In genomic region chr1:67682659-67683197, GRCh38 we compare ENCODE assay signal across 12 cellular contexts. TPM values are rescaled to one million over a fixed set of nuclear protein-coding genes. Genes with fewer than 3 reads are reported as not detected.
A peak's percentile ranks its signal among the peaks of the same experiment; 100 is the strongest.
DNase-seq lines count a peak whose midpoint lies in the region; ATAC-seq and TF ChIP-seq lines count a peak whose summit lies in the region.
"Had no signal": no experiment of that assay in that cellular context is flagged by ENCODE, and none has a peak within 500 bp of the region (broad histone marks: within the 10 kb centered on the region; RNA-seq: fewer than 3 reads in every experiment).

No MANE protein-coding gene starts in this region.

- H3K27ac ChIP-seq in liver (ENCODE audit: low read depth in 1 of 2, low read length in 2 of 2), result peak overlapping the region; percentile 88 to 90

- ATAC-seq in HG03196 (IDR thresholded peaks at IDR 0.05; ENCODE audit: unreplicated experiment), result no peak

- 72% methylated on average over 3 of the region's 3 CpGs for WGBS in liver

- H3K36me3 Mint-ChIP-seq in activated naive CD4-positive, alpha-beta T cell treated with anti-CD3 and anti-CD28 coated beads for 36 hours (ENCODE audit: low read depth), result peaks cover 14% of the 10 kb centered on the region

- H3K9me3 Mint-ChIP-seq in activated naive CD4-positive, alpha-beta T cell treated with anti-CD3 and anti-CD28 coated beads for 36 hours, result no peaks in the 10 kb centered on the region

- peaks cover 0 to 4% (median under 1%) of the 10 kb centered on the region in 4 donors for H3K36me3 ChIP-seq in liver (ENCODE audit: control insufficient read depth in 4 of 4, insufficient read depth in 3 of 4, low read depth in 1 of 4, low read length in 3 of 4)

- H3K4me3 ChIP-seq in astrocyte of the cerebellum (ENCODE audit: low read depth, low read length), result no peak overlapping the region
- H3K4me3 ChIP-seq in liver (ENCODE audit: low read depth in 1 of 3, low read length in 3 of 3), result no peak overlapping the region
- H3K4me3 ChIP-seq: lung had no signal

- no peaks in the 10 kb centered on the region for H3K27me3 Mint-ChIP-seq in activated naive CD4-positive, alpha-beta T cell treated with anti-CD3 and anti-CD28 coated beads for 36 hours (ENCODE audit: low read depth)

- no peak overlapping the region for H3K9ac ChIP-seq in liver (ENCODE audit: low read depth in 1 of 2, low read length in 2 of 2)

- H3K9me3 ChIP-seq in liver (ENCODE audit: control insufficient read depth in 4 of 4, low read length in 3 of 4), result no peaks in the 10 kb centered on the region

- H3K27me3 ChIP-seq in liver (ENCODE audit: control insufficient read depth in 4 of 4, insufficient read depth in 4 of 4, low read length in 3 of 4), result no peaks in the 10 kb centered on the region

- no peak overlapping the region for H3K27ac Mint-ChIP-seq in activated naive CD4-positive, alpha-beta T cell treated with anti-CD3 and anti-CD28 coated beads for 36 hours

- intact Hi-C loops in activated naive CD4-positive, alpha-beta T cell treated with anti-CD3 and anti-CD28 coated beads for 36 hours (cut with micrococcal nuclease), result loop anchor here (10.0 kb wide), 5 partner anchors 688 to 1868 kb away; no protein-coding TSS in a partner anchor

- no peak for TF ChIP-seq RAD21 in liver (IDR thresholded peaks at IDR 0.05)

- CTCF ChIA-PET in activated naive CD4-positive, alpha-beta T cell treated with anti-CD3 and anti-CD28 coated beads for 36 hours (lab: Charles Lee), result interaction anchor here (0.6 to 4.2 kb wide), 5 partner anchors 10 to 408 kb away, joined by 3 to 27 read pairs (median 3); no protein-coding TSS in a partner anchor

- TF ChIP-seq CTCF in astrocyte of the cerebellum (IDR thresholded peaks at IDR 0.05; ENCODE audit: low read depth, low read length, missing control alignments) (no peak), liver (IDR thresholded peaks at IDR 0.05; ENCODE audit: low read depth, low read length, missing input control) (no peak)

- H3K4me1 Mint-ChIP-seq in activated naive CD4-positive, alpha-beta T cell treated with anti-CD3 and anti-CD28 coated beads for 36 hours (ENCODE audit: low read depth), result peaks cover 35% of the 10 kb centered on the region

- DNase-seq in AG20443 (ENCODE audit: low spot score), result peak; percentile 47
- peak; percentile 89 for DNase-seq in M059J (ENCODE audit: low read depth)
- peak; percentile 31 for DNase-seq in astrocyte of the cerebellum (ENCODE audit: low read depth)
- DNase-seq in 8988T, result no peak
- no peak for DNase-seq in C1 segment of cervical spinal cord (lab: John Stamatoyannopoulos, UW)
- no peak for DNase-seq in activated naive CD4-positive, alpha-beta T cell treated with anti-CD3 and anti-CD28 coated beads for 36 hours
- DNase-seq: effector memory CD4-positive, alpha-beta T cell; NCI-H1694; stimulated activated CD4-positive, alpha-beta T cell treated with anti-CD3 and anti-CD28 coated beads, Interleukin-12 subunit alpha, Interleukin-12 subunit beta, amount 100 ng/mL, for 4 hours had no signal

- peaks cover 0 to 23% (median 17%) of the 10 kb centered on the region in 4 donors for H3K4me1 ChIP-seq in liver (ENCODE audit: control insufficient read depth in 4 of 4, insufficient read depth in 4 of 4, low read length in 3 of 4)

- no peak overlapping the region for H3K4me3 Mint-ChIP-seq in activated naive CD4-positive, alpha-beta T cell treated with anti-CD3 and anti-CD28 coated beads for 36 hours

- in situ Hi-C loops in astrocyte of the cerebellum (cut with HindIII; ENCODE audit: low sequenced_read_pairs), result loop anchor here (25.0 kb wide), 1 partner anchor 145 kb away; no protein-coding TSS in a partner anchor

TF ChIP-seq in liver, 16 proteins besides CTCF, POLR2A, EP300 and RAD21:
- TF ChIP-seq YY1 (IDR thresholded peaks at IDR 0.05), result no peak
- TF ChIP-seq NR2F2 (IDR thresholded peaks at IDR 0.05), result no peak
- no peak for TF ChIP-seq HNF4G (IDR thresholded peaks at IDR 0.05)
- no peak for TF ChIP-seq TAF1 (conservative IDR thresholded peaks at IDR 0.05)
- no peak for TF ChIP-seq RXRA (IDR thresholded peaks at IDR 0.05)
- no peak for TF ChIP-seq GABPA (IDR thresholded peaks at IDR 0.05 in 1 of 2, conservative IDR thresholded peaks at IDR 0.05 in 1 of 2)
- no peak for TF ChIP-seq SP1 (IDR thresholded peaks at IDR 0.05)
- TF ChIP-seq FOXA1 (IDR thresholded peaks at IDR 0.05), result no peak
- no peak for TF ChIP-seq REST (IDR thresholded peaks at IDR 0.05)
- no peak for TF ChIP-seq ATF3 (IDR thresholded peaks at IDR 0.05)
- no peak for TF ChIP-seq ZBTB33 (IDR thresholded peaks at IDR 0.05)
- TF ChIP-seq MAX (IDR thresholded peaks at IDR 0.05), result no peak
- TF ChIP-seq EGR1 (IDR thresholded peaks at IDR 0.05; ENCODE audit: low read depth in 2 of 2), result no peak
- no peak for TF ChIP-seq HNF4A (conservative IDR thresholded peaks at IDR 0.05)
- no peak for TF ChIP-seq JUND (IDR thresholded peaks at IDR 0.05)

RNA-seq across cellular contexts. Expression of gene GADD45A, which starts 2.3 kb away (rescaled TPM):
- total RNA-seq in M059J (2014; rRNA removed; shearing (Covaris generic)), result 46.6 and 48.8 TPM in 2 replicates
- total RNA-seq in liver, result 10 to 100 TPM; 29.7 to 57.9 TPM
- polyA plus RNA-seq in liver, result 10 to 100 TPM; 26.3 to 37.1 TPM
- total RNA-seq in activated naive CD4-positive, alpha-beta T cell treated with anti-CD3 and anti-CD28 coated beads for 36 hours, result 10 to 100 TPM; 47.0 to 48.3 TPM

Comparison
In these comparisons a context has a peak if more than half of its experiments do, and no peak if none do; other contexts are left out.
1. DNase-seq: peak in AG20443 (single experiment), M059J (single experiment) and astrocyte of the cerebellum (single experiment); none in 8988T (single experiment), C1 segment of cervical spinal cord (0 of 14) and activated naive CD4-positive, alpha-beta T cell treated with anti-CD3 and anti-CD28 coated beads for 36 hours (single experiment).